In genomic region chr6:157569543-157569942, GRCh38 we compare ENCODE assay signal across 12 cellular contexts.
DNase-seq lines count a peak whose midpoint lies in the region; ATAC-seq, FAIRE-seq and TF ChIP-seq lines count a peak whose summit lies in the region.
"Had no signal": no experiment of that assay in that cellular context is flagged by ENCODE, and none has a peak within 500 bp of the region (broad histone marks: within the 10 kb centered on the region; RNA-seq: fewer than 3 reads in every experiment).

No MANE protein-coding gene starts in this region.

- no peaks in the 10 kb centered on the region for H3K27me3 Mint-ChIP-seq in IgD-negative memory B cell
- H3K27me3 Mint-ChIP-seq in osteocyte (ENCODE audit: unreplicated experiment): no peaks in the 10 kb centered on the region

- H3K36me3 Mint-ChIP-seq in IgD-negative memory B cell (no peaks in the 10 kb centered on the region), osteocyte (ENCODE audit: unreplicated experiment) (no peaks in the 10 kb centered on the region)

- H3K4me3 Mint-ChIP-seq in IgD-negative memory B cell (peak overlapping the region in 3 of 4 donors; percentile 50 to 81 (median 74)), osteocyte (ENCODE audit: unreplicated experiment) (no peak overlapping the region)
- H3K4me3 Mint-ChIP-seq: nephron had no signal

- peaks cover 36 to 50% (median 45%) of the 10 kb centered on the region in 3 donors for H3K4me1 Mint-ChIP-seq in IgD-negative memory B cell
- H3K4me1 Mint-ChIP-seq in osteocyte (ENCODE audit: unreplicated experiment): no peaks in the 10 kb centered on the region
- H3K4me1 Mint-ChIP-seq: nephron had no signal

- H3K9me3 Mint-ChIP-seq in IgD-negative memory B cell: no peaks in the 10 kb centered on the region
- no peaks in the 10 kb centered on the region for H3K9me3 Mint-ChIP-seq in osteocyte (ENCODE audit: unreplicated experiment)

- FAIRE-seq in GM18507 (lab: Jason Lieb, UNC) (peak; percentile 75), frontal cortex (lab: Jason Lieb, UNC) (peak; percentile 19)

- peak overlapping the region in 2 of 3 donors; percentile 14 to 72 for H3K27ac Mint-ChIP-seq in IgD-negative memory B cell
- no peak overlapping the region for H3K27ac Mint-ChIP-seq in osteocyte (ENCODE audit: unreplicated experiment)
- H3K27ac Mint-ChIP-seq: nephron had no signal

- ATAC-seq in GM21576 (IDR thresholded peaks at IDR 0.05; ENCODE audit: unreplicated experiment) (peak; percentile 60), HG02763 (IDR thresholded peaks at IDR 0.05; ENCODE audit: unreplicated experiment) (no peak)

- TF ChIP-seq CTCF in GM10266 (IDR thresholded peaks at IDR 0.05; ENCODE audit: control insufficient read depth, insufficient read depth, low read depth, missing control alignments) (no peak), osteocyte (IDR thresholded peaks at IDR 0.05) (no peak)

- DNase-seq in GM18507 (ENCODE audit: extremely low spot score, insufficient read length, low read depth): no peak
- DNase-seq in frontal cortex (ENCODE audit: low spot score in 2 of 2): no peak
- DNase-seq in GM10266 (ENCODE audit: extremely low spot score): no peak
- DNase-seq in osteocyte (ENCODE audit: extremely low spot score, unreplicated experiment): no peak
- DNase-seq in GM03348 (ENCODE audit: low spot score): no peak
- DNase-seq: EL, NCI-H524 treated with DMSO at 0.1 percent for 48 hours, testis had no signal
